Comparison of ENCODE assay signal across 16 cellular contexts in the genomic region with DNA sequence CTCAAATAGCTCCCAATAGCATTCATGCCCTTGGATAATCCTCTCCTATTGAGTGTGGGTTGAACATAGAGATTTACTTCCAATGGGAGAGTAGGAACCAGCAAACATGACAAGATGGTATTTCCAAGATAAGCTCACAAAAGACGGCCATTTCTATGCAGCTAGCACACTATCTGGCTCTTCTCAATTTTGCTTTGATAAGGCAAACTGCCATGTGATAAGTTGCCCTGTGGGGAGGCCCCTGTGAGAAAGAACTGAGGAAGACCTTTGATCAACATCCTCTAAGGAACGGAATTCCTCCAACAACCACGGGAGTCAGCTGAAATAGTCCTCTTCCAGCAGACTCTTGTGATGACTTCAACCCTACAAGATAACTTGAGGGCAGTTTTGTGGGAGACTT.
DNase-seq lines count a peak whose midpoint lies in the region; ATAC-seq, FAIRE-seq and TF ChIP-seq lines count a peak whose summit lies in the region.
"Had no signal": no experiment of that assay in that cellular context is flagged by ENCODE, and none has a peak within 500 bp of the region (broad histone marks: within the 10 kb centered on the region; RNA-seq: fewer than 3 reads in every experiment).

No MANE protein-coding gene starts in this region.

- H2BK20ac ChIP-seq in H1 (ENCODE audit: low read length) = no peak overlapping the region

- FAIRE-seq in H1 (lab: Jason Lieb, UNC) = no peak
- FAIRE-seq: D721Med, HepG2 had no signal

- TF ChIP-seq EP300 in H1 (IDR thresholded peaks at IDR 0.05; ENCODE audit: borderline replicate concordance in 1 of 2, low read depth in 2 of 2, low read length in 2 of 2) = no peak

- no peak overlapping the region for H4K91ac ChIP-seq in H1 (replicated peaks; ENCODE audit: insufficient read length, low read length)

- H3K79me1 ChIP-seq in H1 (ENCODE audit: low read depth, low read length) (no peaks in the 10 kb centered on the region), mesendoderm (ENCODE audit: low read length) (no peaks in the 10 kb centered on the region)

- H2AFZ ChIP-seq in HCT116 (ENCODE audit: low read depth, low read length, poor library complexity, severe bottlenecking) = no peak overlapping the region
- H2AFZ ChIP-seq in H1 (ENCODE audit: low read length) = no peak overlapping the region; the same call in 1 of the 2 replicates

- H2BK5ac ChIP-seq in H1 (ENCODE audit: low read depth, low read length) (no peak overlapping the region), mesendoderm (ENCODE audit: low read length) (no peak overlapping the region)

- H3K9ac ChIP-seq in HCT116 (ENCODE audit: low read length) = no peak overlapping the region
- no peak overlapping the region for H3K9ac ChIP-seq in H1 (replicated peaks in 1 of 4; ENCODE audit: extremely low read depth in 1 of 4, low read depth in 3 of 4, low read length in 3 of 4)
- no peak overlapping the region for H3K9ac ChIP-seq in mesendoderm (ENCODE audit: low read length)

- TF ChIP-seq RAD21 in HCT116 (IDR thresholded peaks at IDR 0.05; ENCODE audit: low read depth) = no peak
- no peak for TF ChIP-seq RAD21 in H1 (IDR thresholded peaks at IDR 0.05 in 1 of 2, conservative IDR thresholded peaks at IDR 0.05 in 1 of 2; ENCODE audit: low read depth in 2 of 2, low read length in 2 of 2)

- H3K23ac ChIP-seq in H1 (ENCODE audit: insufficient read length) (no peak overlapping the region), mesendoderm (ENCODE audit: low read length) (no peak overlapping the region)

- no peaks in the 10 kb centered on the region for H3K9me2 ChIP-seq in HCT116 (ENCODE audit: insufficient read depth)

- no peak overlapping the region for H2BK15ac ChIP-seq in H1 (ENCODE audit: low read length)
- no peak overlapping the region for H2BK15ac ChIP-seq in mesendoderm (replicated peaks; ENCODE audit: low read depth)

- H3K14ac ChIP-seq in H1 (ENCODE audit: insufficient read length) = no peak overlapping the region

- WGBS in H1 (ENCODE audit: extremely low coverage in 1 of 2, insufficient coverage in 1 of 2, insufficient read length in 1 of 2, insufficient replicate concordance in 2 of 2, low coverage in 1 of 2, low lambda C conversion rate in 2 of 2, missing lambda C conversion rate in 1 of 2), 2 experiments = 81% methylated on average over 3 of the region's 3 CpGs; no CpG with 5 or more reads in 1 of the 2 experiments
- no CpG with 5 or more reads among the region's 3 CpGs for WGBS in mesendoderm (ENCODE audit: extremely low coverage, insufficient coverage, low lambda C conversion rate)

- H4K8ac ChIP-seq in H1 (ENCODE audit: extremely low read depth, insufficient read depth, low read length) (no peak overlapping the region), mesendoderm (ENCODE audit: low read depth, low read length) (no peak overlapping the region)

- H3K4me3 ChIP-seq in HCT116 (replicated peaks in 1 of 2; ENCODE audit: low read depth in 1 of 2, low read length in 2 of 2) (no peak overlapping the region), H1 (ENCODE audit: extremely low read depth in 1 of 4, insufficient read depth in 2 of 4, low read depth in 3 of 4, low read length in 4 of 4) (no peak overlapping the region), mesendoderm (ENCODE audit: low read length) (no peak overlapping the region)
- H3K4me3 ChIP-seq: HAP-1 had no signal

- no peak for DNase-seq in HCT116 (ENCODE audit: low read depth, low spot score)
- no peak for DNase-seq in H1 (ENCODE audit: low read depth in 1 of 2, low spot score in 2 of 2)
- peak; percentile 92 for DNase-seq in mesendoderm
- DNase-seq in sciatic nerve (ENCODE audit: low spot score) = no peak
- no peak for DNase-seq in NOMO-1 (lab: John Stamatoyannopoulos, UW; ENCODE audit: unreplicated experiment in 2 of 2)
- no peak for DNase-seq in DMS79 treated with DMSO at 0.1 percent for 48 hours (lab: John Stamatoyannopoulos, UW)
- DNase-seq: BE2C; C1 segment of cervical spinal cord; Caco-2; CD4-positive, CD25-positive, alpha-beta regulatory T cell; GF-D8; KBM-7 had no signal

- H3K56ac ChIP-seq in H1 (replicated peaks; ENCODE audit: insufficient read length, low read depth, low read length) = no peak overlapping the region
- H3K56ac ChIP-seq in mesendoderm (ENCODE audit: low read length) = no peak overlapping the region

- CTCF ChIA-PET in HCT116 (lab: Charles Lee) = no interaction called here
- CTCF ChIA-PET in H1 (lab: Charles Lee; ENCODE audit: partially characterized antibody) = interaction anchor here (0.8 to 1.4 kb wide), 3 partner anchors 9 to 48 kb away, joined by 3 to 4 read pairs (median 3); no protein-coding TSS in a partner anchor

- no peak overlapping the region for H2AK5ac ChIP-seq in H1 (ENCODE audit: low read depth, low read length)
- no peak overlapping the region for H2AK5ac ChIP-seq in mesendoderm (ENCODE audit: low read length)

- H4K20me1 ChIP-seq in HCT116 (ENCODE audit: insufficient read depth) (no peaks in the 10 kb centered on the region), H1 (replicated peaks in 1 of 2; ENCODE audit: control insufficient read depth in 1 of 2, insufficient read depth in 2 of 2, low read length in 2 of 2) (no peaks in the 10 kb centered on the region)

- POLR2A ChIA-PET in HCT116 (lab: Charles Lee) = no interaction called here
- POLR2A ChIA-PET in H1 (lab: Charles Lee; ENCODE audit: partially characterized antibody) = interaction anchor here (1.5 kb wide), 1 partner anchor 13 kb away, joined by 3 read pairs; no protein-coding TSS in a partner anchor

- H3K27me3 ChIP-seq in HCT116 (ENCODE audit: insufficient read depth, low read length) (peaks cover 48% of the 10 kb centered on the region), H1 (replicated peaks in 1 of 4; ENCODE audit: control insufficient read depth in 3 of 4, extremely low read depth in 1 of 4, insufficient read depth in 3 of 4, low read length in 3 of 4) (no peaks in the 10 kb centered on the region), mesendoderm (ENCODE audit: insufficient read depth, low read length, poor library complexity) (no peaks in the 10 kb centered on the region)

- H2BK12ac ChIP-seq in H1 (ENCODE audit: low read depth, low read length) = peak overlapping the region; percentile 6; the same call in 1 of the 2 replicates

- TF ChIP-seq CTCF in HCT116 (IDR thresholded peaks at IDR 0.05 in 2 of 3, conservative IDR thresholded peaks at IDR 0.05 in 1 of 3; ENCODE audit: borderline replicate concordance in 1 of 3, insufficient read depth in 1 of 3, low read depth in 2 of 3, low read length in 2 of 3) = no peak
- TF ChIP-seq CTCF in H1 (IDR thresholded peaks at IDR 0.05; ENCODE audit: control extremely low read depth in 1 of 3, insufficient read depth in 1 of 3, low read depth in 1 of 3, low read length in 3 of 3) = no peak

- BruUV-seq in HCT116 (replicated peaks; lab: Mats Ljungman, UMichigan) = no TSS peak

- RAD21 ChIA-PET in HCT116 (lab: Charles Lee; ENCODE audit: low non-redundant PET in 1 of 2, low total read pairs in 2 of 2, uncharacterized antibody in 2 of 2, unreplicated experiment in 2 of 2) = no interaction called here

- H3K79me2 ChIP-seq in HCT116 (ENCODE audit: insufficient read depth, low read length) (no peaks in the 10 kb centered on the region), H1 (ENCODE audit: control insufficient read depth in 1 of 2, insufficient read depth in 2 of 2, low read length in 2 of 2) (no peaks in the 10 kb centered on the region), mesendoderm (ENCODE audit: control insufficient read depth, insufficient read depth, low read length) (no peaks in the 10 kb centered on the region)

- no peaks in the 10 kb centered on the region for H3K23me2 ChIP-seq in H1 (ENCODE audit: low read depth, low read length)

- no peak overlapping the region for H3K4me2 ChIP-seq in HCT116 (ENCODE audit: low read length)
- H3K4me2 ChIP-seq in H1 (ENCODE audit: insufficient read depth in 1 of 2, low read depth in 2 of 2, low read length in 2 of 2) = 0 out of 4 replicates have a peak overlapping the region, but pooled peaks of 1 of the 2 experiments have one; percentile 4
- H3K4me2 ChIP-seq in mesendoderm (ENCODE audit: low read length) = no peak overlapping the region

- no peak overlapping the region for H3K27ac ChIP-seq in HCT116 (ENCODE audit: low read depth, low read length)
- H3K27ac ChIP-seq in H1 (ENCODE audit: low read depth, low read length) = no peak overlapping the region
- H3K27ac ChIP-seq in mesendoderm (ENCODE audit: low read depth, low read length) = no peak overlapping the region

- no peaks in the 10 kb centered on the region for H3K4me1 ChIP-seq in HCT116 (ENCODE audit: control insufficient read depth in 1 of 2, insufficient read depth in 2 of 2, low read length in 2 of 2)
- H3K4me1 ChIP-seq in H1 (replicated peaks in 1 of 4; ENCODE audit: control insufficient read depth in 3 of 4, insufficient read depth in 4 of 4, low read length in 3 of 4) = peaks cover 0 to 7% (median 0%) of the 10 kb centered on the region in 4 experiments; a peak in 2 of 7 replicates
- H3K4me1 ChIP-seq in mesendoderm (ENCODE audit: control insufficient read depth, low read depth, low read length) = peaks cover 2% of the 10 kb centered on the region
- H3K4me1 ChIP-seq: BE2C, Caco-2, HAP-1 had no signal

- intact Hi-C loops in HCT116 (cut with micrococcal nuclease) = no loop called here
- intact Hi-C loops in sciatic nerve (cut with DNase I) = no loop called here

- H4K5ac ChIP-seq in H1 (ENCODE audit: insufficient read length, low read depth, low read length) = no peak overlapping the region
- no peak overlapping the region for H4K5ac ChIP-seq in mesendoderm (ENCODE audit: low read length)

- ATAC-seq in HCT116 (no peak), HG03097 (IDR thresholded peaks at IDR 0.05; ENCODE audit: low FRiP score, unreplicated experiment) (no peak), sciatic nerve (no peak)
- ATAC-seq: HepG2 had no signal

- no peak overlapping the region for H3K4ac ChIP-seq in H1 (replicated peaks; ENCODE audit: insufficient read length, low read depth, low read length)
- H3K4ac ChIP-seq in mesendoderm (ENCODE audit: low read depth, low read length) = no peak overlapping the region

- no peaks in the 10 kb centered on the region for H3K9me3 ChIP-seq in HCT116 (ENCODE audit: control insufficient read depth in 1 of 2, insufficient read depth in 1 of 2, low read depth in 1 of 2, low read length in 2 of 2)
- no peaks in the 10 kb centered on the region for H3K9me3 ChIP-seq in H1 (ENCODE audit: insufficient read depth in 2 of 2, low read depth in 1 of 2, low read length in 1 of 2)
- H3K9me3 ChIP-seq: BE2C, Caco-2, HAP-1 had no signal

- H2BK120ac ChIP-seq in H1 (replicated peaks; ENCODE audit: low read depth, low read length) = no peak overlapping the region
- H2BK120ac ChIP-seq in mesendoderm (ENCODE audit: low read depth, low read length) = no peak overlapping the region

- H3K36me3 ChIP-seq in HCT116 (ENCODE audit: control insufficient read depth in 1 of 2, insufficient read depth in 2 of 2, low read length in 2 of 2) (no peaks in the 10 kb centered on the region), H1 (ENCODE audit: control insufficient read depth in 2 of 4, insufficient read depth in 4 of 4, low read length in 3 of 4) (no peaks in the 10 kb centered on the region), mesendoderm (ENCODE audit: control insufficient read depth, insufficient read depth, low read length) (no peaks in the 10 kb centered on the region)
- H3K36me3 ChIP-seq: BE2C, HAP-1 had no signal

- TF ChIP-seq POLR2A in HCT116 (IDR thresholded peaks at IDR 0.05; ENCODE audit: borderline replicate concordance, extremely low read depth, insufficient read depth, insufficient read length) = no peak
- TF ChIP-seq POLR2A in H1 (IDR thresholded peaks at IDR 0.05; ENCODE audit: control extremely low read depth in 1 of 2, low read depth in 2 of 2, low read length in 2 of 2) = no peak

- H3K18ac ChIP-seq in H1 (ENCODE audit: extremely low read depth, low read length) (no peak overlapping the region), mesendoderm (ENCODE audit: low read length) (no peak overlapping the region)

Comparison
In these comparisons a context has a peak if more than half of its experiments do, and no peak if none do; other contexts are left out.
1. Of the 16 proteins assayed by ChIP-seq in both H1 and HCT116: peak only in H1: none; only in HCT116: EZH2; in both: none; in neither: 15.